1 cellular context compared by ENCODE assay signal in genomic region chr6:36122495-36123269, GRCh38.
TF ChIP-seq lines count a peak whose summit lies in the region.

No MANE protein-coding gene starts in this region.

TF ChIP-seq in K562, 482 proteins besides CTCF, POLR2A, EP300 and RAD21 (continued from another document and continues in another):
- TF ChIP-seq MITF (IDR thresholded peaks at IDR 0.05) (no peak), AFF4 (CRISPR knock-in tag; IDR thresholded peaks at IDR 0.05) (no peak), JUN (IDR thresholded peaks at IDR 0.05; ENCODE audit: borderline replicate concordance, low read depth, low read length) (no peak), JUN (CRISPR knock-in tag; IDR thresholded peaks at IDR 0.05; ENCODE audit: borderline replicate concordance) (peak; percentile 32; the same call in 1 of the 2 replicates), TRIM28 (IDR thresholded peaks at IDR 0.05) (no peak), RBM22 (IDR thresholded peaks at IDR 0.05; ENCODE audit: low read depth, low read length, poor library complexity, severe bottlenecking) (no peak), THRA (IDR thresholded peaks at IDR 0.05) (no peak), SMAD4 (CRISPR knock-in tag; conservative IDR thresholded peaks at IDR 0.05) (no peak), ZNF224 (CRISPR knock-in tag; IDR thresholded peaks at IDR 0.05) (no peak), ETV6 (IDR thresholded peaks at IDR 0.05; ENCODE audit: borderline replicate concordance in 1 of 2, low read depth in 2 of 2, low read length in 1 of 2) (no peak), ETV6 (CRISPR knock-in tag; IDR thresholded peaks at IDR 0.05; ENCODE audit: borderline replicate concordance) (no peak), MEF2D (tag; conservative IDR thresholded peaks at IDR 0.05; ENCODE audit: low read depth) (no peak), HBP1 (CRISPR knock-in tag; IDR thresholded peaks at IDR 0.05) (0 out of 2 replicates have a peak, but pooled peaks have one; percentile 51), RBM14 (IDR thresholded peaks at IDR 0.05; ENCODE audit: borderline replicate concordance, insufficient read depth, low read depth, low read length) (no peak), GABPA (tag; conservative IDR thresholded peaks at IDR 0.05; ENCODE audit: low read depth) (no peak), FOXA3 (CRISPR knock-in tag; conservative IDR thresholded peaks at IDR 0.05 in 1 of 2, IDR thresholded peaks at IDR 0.05 in 1 of 2) (0 out of 4 replicates have a peak, but pooled peaks of 1 of the 2 experiments have one; percentile 51), KLF16 (IDR thresholded peaks at IDR 0.05) (no peak), CTBP1 (IDR thresholded peaks at IDR 0.05; ENCODE audit: borderline replicate concordance) (peak; percentile 51; the same call in 1 of the 2 replicates), MAZ (CRISPR knock-in tag; conservative IDR thresholded peaks at IDR 0.05 in 1 of 2, IDR thresholded peaks at IDR 0.05 in 1 of 2) (no peak), MTF1 (CRISPR knock-in tag; IDR thresholded peaks at IDR 0.05; ENCODE audit: borderline replicate concordance) (no peak), CHD1 (IDR thresholded peaks at IDR 0.05; ENCODE audit: low read length) (no peak), ZNF274 (IDR thresholded peaks at IDR 0.05; ENCODE audit: borderline replicate concordance, low read depth, low read length) (no peak), PPARD (CRISPR knock-in tag; IDR thresholded peaks at IDR 0.05) (no peak), ZNF785 (CRISPR knock-in tag; IDR thresholded peaks at IDR 0.05) (no peak), USF1 (CRISPR knock-in tag; IDR thresholded peaks at IDR 0.05) (no peak), ZBTB2 (IDR thresholded peaks at IDR 0.05) (0 out of 2 replicates have a peak, but pooled peaks have one; percentile 8), KDM2B (CRISPR knock-in tag; IDR thresholded peaks at IDR 0.05) (no peak), C11orf30 (IDR thresholded peaks at IDR 0.05; ENCODE audit: low read depth) (no peak), ZC3H8 (IDR thresholded peaks at IDR 0.05) (no peak), MAFF (IDR thresholded peaks at IDR 0.05; ENCODE audit: low read length) (no peak), CBX5 (IDR thresholded peaks at IDR 0.05; ENCODE audit: borderline replicate concordance, low read depth) (no peak), HOMEZ (CRISPR knock-in tag; IDR thresholded peaks at IDR 0.05) (no peak), ZNF512 (tag; IDR thresholded peaks at IDR 0.05) (no peak), ZHX1 (conservative IDR thresholded peaks at IDR 0.05; ENCODE audit: low read length) (no peak), ZNF23 (CRISPR knock-in tag; IDR thresholded peaks at IDR 0.05) (no peak), KAT2B (IDR thresholded peaks at IDR 0.05; ENCODE audit: low read depth, low read length) (no peak), MCM2 (IDR thresholded peaks at IDR 0.05; ENCODE audit: low read depth) (no peak), IFI16 (CRISPR knock-in tag; IDR thresholded peaks at IDR 0.05) (no peak), FOXJ2 (tag; IDR thresholded peaks at IDR 0.05) (no peak), MIER1 (IDR thresholded peaks at IDR 0.05; ENCODE audit: low read depth) (no peak), TEAD1 (CRISPR knock-in tag; IDR thresholded peaks at IDR 0.05) (peak in 1 of 2 experiments; percentile 19; a peak in 1 of 4 replicates), THRB (CRISPR knock-in tag; conservative IDR thresholded peaks at IDR 0.05) (peak; percentile 73; the same call in 1 of the 2 replicates), ZBTB26 (CRISPR knock-in tag; IDR thresholded peaks at IDR 0.05) (0 out of 2 replicates have a peak, but pooled peaks have one; percentile 50), DPF2 (IDR thresholded peaks at IDR 0.05) (no peak)
